In the genomic region with DNA sequence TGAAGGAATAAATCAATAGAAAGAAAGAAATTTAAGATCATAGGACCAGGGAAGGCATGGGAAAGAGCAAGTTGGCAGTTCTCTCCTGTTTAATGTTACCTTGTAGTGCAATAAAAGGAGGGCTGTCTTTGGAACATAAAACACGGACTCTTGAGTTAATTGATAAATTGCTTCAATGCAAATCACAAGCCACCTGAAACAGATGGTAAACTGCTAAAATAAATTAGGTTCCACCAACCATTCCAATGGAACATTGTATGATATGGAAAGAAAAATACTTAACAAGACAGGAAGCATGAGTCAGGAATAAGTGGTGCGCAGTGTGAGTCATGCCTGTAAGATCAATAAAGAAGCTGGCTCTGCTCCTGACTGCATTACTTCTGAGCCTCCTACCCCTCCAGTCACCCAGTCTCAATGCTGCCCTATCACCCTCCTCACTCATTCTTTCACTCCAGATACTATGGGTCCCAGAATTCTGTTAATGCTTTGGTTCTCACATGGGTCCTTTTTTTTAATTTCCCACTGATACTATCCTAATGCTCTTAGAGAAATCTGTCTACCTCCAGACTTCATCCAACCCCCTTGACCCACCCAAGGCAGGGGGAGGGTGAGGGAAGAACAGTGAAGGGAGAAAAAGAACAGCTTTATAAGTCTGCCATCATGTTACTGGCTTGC, we compare ENCODE assay signal across 1 cellular context.
TF ChIP-seq lines count a peak whose summit lies in the region.

No MANE protein-coding gene starts in this region.

TF ChIP-seq in K562, 482 proteins besides CTCF, POLR2A, EP300 and RAD21 (continued from another document and continues in another):
- TF ChIP-seq, protein P1, sequence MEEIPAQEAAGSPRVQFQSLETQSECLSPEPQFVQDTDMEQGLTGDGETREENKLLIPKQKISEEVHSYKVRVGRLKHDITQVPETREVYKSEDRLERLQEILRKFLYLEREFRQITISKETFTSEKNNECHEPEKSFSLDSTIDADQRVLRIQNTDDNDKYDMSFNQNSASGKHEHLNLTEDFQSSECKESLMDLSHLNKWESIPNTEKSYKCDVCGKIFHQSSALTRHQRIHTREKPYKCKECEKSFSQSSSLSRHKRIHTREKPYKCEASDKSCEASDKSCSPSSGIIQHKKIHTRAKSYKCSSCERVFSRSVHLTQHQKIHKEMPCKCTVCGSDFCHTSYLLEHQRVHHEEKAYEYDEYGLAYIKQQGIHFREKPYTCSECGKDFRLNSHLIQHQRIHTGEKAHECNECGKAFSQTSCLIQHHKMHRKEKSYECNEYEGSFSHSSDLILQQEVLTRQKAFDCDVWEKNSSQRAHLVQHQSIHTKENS (CRISPR knock-in tag; IDR thresholded peaks at IDR 0.05) = no peak
- no peak for TF ChIP-seq ZNF707 (CRISPR knock-in tag; conservative IDR thresholded peaks at IDR 0.05)
- TF ChIP-seq, protein P2, sequence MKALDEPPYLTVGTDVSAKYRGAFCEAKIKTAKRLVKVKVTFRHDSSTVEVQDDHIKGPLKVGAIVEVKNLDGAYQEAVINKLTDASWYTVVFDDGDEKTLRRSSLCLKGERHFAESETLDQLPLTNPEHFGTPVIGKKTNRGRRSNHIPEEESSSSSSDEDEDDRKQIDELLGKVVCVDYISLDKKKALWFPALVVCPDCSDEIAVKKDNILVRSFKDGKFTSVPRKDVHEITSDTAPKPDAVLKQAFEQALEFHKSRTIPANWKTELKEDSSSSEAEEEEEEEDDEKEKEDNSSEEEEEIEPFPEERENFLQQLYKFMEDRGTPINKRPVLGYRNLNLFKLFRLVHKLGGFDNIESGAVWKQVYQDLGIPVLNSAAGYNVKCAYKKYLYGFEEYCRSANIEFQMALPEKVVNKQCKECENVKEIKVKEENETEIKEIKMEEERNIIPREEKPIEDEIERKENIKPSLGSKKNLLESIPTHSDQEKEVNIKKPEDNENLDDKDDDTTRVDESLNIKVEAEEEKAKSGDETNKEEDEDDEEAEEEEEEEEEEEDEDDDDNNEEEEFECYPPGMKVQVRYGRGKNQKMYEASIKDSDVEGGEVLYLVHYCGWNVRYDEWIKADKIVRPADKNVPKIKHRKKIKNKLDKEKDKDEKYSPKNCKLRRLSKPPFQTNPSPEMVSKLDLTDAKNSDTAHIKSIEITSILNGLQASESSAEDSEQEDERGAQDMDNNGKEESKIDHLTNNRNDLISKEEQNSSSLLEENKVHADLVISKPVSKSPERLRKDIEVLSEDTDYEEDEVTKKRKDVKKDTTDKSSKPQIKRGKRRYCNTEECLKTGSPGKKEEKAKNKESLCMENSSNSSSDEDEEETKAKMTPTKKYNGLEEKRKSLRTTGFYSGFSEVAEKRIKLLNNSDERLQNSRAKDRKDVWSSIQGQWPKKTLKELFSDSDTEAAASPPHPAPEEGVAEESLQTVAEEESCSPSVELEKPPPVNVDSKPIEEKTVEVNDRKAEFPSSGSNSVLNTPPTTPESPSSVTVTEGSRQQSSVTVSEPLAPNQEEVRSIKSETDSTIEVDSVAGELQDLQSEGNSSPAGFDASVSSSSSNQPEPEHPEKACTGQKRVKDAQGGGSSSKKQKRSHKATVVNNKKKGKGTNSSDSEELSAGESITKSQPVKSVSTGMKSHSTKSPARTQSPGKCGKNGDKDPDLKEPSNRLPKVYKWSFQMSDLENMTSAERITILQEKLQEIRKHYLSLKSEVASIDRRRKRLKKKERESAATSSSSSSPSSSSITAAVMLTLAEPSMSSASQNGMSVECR (CRISPR knock-in tag; IDR thresholded peaks at IDR 0.05) = no peak
- TF ChIP-seq NFRKB (IDR thresholded peaks at IDR 0.05; ENCODE audit: low read depth) = no peak; the same call in none of the 2 replicates
- no peak for TF ChIP-seq ZZZ3 (IDR thresholded peaks at IDR 0.05)
- 0 out of 2 replicates have a peak, but pooled peaks have one; percentile 4 for TF ChIP-seq ZNF41 (CRISPR knock-in tag; conservative IDR thresholded peaks at IDR 0.05)
- no peak for TF ChIP-seq PHTF2 (CRISPR knock-in tag; IDR thresholded peaks at IDR 0.05)
- no peak for TF ChIP-seq ZNF224 (CRISPR knock-in tag; IDR thresholded peaks at IDR 0.05)
- peak; percentile 14; the same call in 1 of the 2 replicates for TF ChIP-seq GABPB1 (CRISPR knock-in tag; IDR thresholded peaks at IDR 0.05)
- peak; percentile 99 for TF ChIP-seq JUND (IDR thresholded peaks at IDR 0.05; ENCODE audit: borderline replicate concordance, low read depth, low read length)
- TF ChIP-seq JUND (tag; IDR thresholded peaks at IDR 0.05; ENCODE audit: borderline replicate concordance, low read depth, low read length) = peak; percentile 98
- TF ChIP-seq ZNF239 (CRISPR knock-in tag; IDR thresholded peaks at IDR 0.05) = no peak
- TF ChIP-seq FOXK2 (conservative IDR thresholded peaks at IDR 0.05 in 1 of 2, IDR thresholded peaks at IDR 0.05 in 1 of 2; ENCODE audit: low read depth in 2 of 2) = no peak; a peak in 1 of 4 replicates
- TF ChIP-seq, protein P3, sequence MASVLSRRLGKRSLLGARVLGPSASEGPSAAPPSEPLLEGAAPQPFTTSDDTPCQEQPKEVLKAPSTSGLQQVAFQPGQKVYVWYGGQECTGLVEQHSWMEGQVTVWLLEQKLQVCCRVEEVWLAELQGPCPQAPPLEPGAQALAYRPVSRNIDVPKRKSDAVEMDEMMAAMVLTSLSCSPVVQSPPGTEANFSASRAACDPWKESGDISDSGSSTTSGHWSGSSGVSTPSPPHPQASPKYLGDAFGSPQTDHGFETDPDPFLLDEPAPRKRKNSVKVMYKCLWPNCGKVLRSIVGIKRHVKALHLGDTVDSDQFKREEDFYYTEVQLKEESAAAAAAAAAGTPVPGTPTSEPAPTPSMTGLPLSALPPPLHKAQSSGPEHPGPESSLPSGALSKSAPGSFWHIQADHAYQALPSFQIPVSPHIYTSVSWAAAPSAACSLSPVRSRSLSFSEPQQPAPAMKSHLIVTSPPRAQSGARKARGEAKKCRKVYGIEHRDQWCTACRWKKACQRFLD (CRISPR knock-in tag; IDR thresholded peaks at IDR 0.05) = peak; percentile 87
- TF ChIP-seq, protein P4, sequence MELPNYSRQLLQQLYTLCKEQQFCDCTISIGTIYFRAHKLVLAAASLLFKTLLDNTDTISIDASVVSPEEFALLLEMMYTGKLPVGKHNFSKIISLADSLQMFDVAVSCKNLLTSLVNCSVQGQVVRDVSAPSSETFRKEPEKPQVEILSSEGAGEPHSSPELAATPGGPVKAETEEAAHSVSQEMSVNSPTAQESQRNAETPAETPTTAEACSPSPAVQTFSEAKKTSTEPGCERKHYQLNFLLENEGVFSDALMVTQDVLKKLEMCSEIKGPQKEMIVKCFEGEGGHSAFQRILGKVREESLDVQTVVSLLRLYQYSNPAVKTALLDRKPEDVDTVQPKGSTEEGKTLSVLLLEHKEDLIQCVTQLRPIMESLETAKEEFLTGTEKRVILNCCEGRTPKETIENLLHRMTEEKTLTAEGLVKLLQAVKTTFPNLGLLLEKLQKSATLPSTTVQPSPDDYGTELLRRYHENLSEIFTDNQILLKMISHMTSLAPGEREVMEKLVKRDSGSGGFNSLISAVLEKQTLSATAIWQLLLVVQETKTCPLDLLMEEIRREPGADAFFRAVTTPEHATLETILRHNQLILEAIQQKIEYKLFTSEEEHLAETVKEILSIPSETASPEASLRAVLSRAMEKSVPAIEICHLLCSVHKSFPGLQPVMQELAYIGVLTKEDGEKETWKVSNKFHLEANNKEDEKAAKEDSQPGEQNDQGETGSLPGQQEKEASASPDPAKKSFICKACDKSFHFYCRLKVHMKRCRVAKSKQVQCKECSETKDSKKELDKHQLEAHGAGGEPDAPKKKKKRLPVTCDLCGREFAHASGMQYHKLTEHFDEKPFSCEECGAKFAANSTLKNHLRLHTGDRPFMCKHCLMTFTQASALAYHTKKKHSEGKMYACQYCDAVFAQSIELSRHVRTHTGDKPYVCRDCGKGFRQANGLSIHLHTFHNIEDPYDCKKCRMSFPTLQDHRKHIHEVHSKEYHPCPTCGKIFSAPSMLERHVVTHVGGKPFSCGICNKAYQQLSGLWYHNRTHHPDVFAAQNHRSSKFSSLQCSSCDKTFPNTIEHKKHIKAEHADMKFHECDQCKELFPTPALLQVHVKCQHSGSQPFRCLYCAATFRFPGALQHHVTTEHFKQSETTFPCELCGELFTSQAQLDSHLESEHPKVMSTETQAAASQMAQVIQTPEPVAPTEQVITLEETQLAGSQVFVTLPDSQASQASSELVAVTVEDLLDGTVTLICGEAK (IDR thresholded peaks at IDR 0.05) = no peak
- TF ChIP-seq, protein P4 (CRISPR knock-in tag; IDR thresholded peaks at IDR 0.05) = no peak
- TF ChIP-seq, protein P5, sequence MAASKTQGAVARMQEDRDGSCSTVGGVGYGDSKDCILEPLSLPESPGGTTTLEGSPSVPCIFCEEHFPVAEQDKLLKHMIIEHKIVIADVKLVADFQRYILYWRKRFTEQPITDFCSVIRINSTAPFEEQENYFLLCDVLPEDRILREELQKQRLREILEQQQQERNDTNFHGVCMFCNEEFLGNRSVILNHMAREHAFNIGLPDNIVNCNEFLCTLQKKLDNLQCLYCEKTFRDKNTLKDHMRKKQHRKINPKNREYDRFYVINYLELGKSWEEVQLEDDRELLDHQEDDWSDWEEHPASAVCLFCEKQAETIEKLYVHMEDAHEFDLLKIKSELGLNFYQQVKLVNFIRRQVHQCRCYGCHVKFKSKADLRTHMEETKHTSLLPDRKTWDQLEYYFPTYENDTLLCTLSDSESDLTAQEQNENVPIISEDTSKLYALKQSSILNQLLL (CRISPR knock-in tag; IDR thresholded peaks at IDR 0.05; ENCODE audit: borderline replicate concordance) = no peak
- TF ChIP-seq CREBBP (IDR thresholded peaks at IDR 0.05; ENCODE audit: low read depth, low read length) = no peak
- TF ChIP-seq CHD1 (IDR thresholded peaks at IDR 0.05; ENCODE audit: low read length) = no peak
- TF ChIP-seq, protein P6, sequence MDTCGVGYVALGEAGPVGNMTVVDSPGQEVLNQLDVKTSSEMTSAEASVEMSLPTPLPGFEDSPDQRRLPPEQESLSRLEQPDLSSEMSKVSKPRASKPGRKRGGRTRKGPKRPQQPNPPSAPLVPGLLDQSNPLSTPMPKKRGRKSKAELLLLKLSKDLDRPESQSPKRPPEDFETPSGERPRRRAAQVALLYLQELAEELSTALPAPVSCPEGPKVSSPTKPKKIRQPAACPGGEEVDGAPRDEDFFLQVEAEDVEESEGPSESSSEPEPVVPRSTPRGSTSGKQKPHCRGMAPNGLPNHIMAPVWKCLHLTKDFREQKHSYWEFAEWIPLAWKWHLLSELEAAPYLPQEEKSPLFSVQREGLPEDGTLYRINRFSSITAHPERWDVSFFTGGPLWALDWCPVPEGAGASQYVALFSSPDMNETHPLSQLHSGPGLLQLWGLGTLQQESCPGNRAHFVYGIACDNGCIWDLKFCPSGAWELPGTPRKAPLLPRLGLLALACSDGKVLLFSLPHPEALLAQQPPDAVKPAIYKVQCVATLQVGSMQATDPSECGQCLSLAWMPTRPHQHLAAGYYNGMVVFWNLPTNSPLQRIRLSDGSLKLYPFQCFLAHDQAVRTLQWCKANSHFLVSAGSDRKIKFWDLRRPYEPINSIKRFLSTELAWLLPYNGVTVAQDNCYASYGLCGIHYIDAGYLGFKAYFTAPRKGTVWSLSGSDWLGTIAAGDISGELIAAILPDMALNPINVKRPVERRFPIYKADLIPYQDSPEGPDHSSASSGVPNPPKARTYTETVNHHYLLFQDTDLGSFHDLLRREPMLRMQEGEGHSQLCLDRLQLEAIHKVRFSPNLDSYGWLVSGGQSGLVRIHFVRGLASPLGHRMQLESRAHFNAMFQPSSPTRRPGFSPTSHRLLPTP (IDR thresholded peaks at IDR 0.05; ENCODE audit: borderline replicate concordance, extremely low read depth, insufficient read length) = no peak
- TF ChIP-seq, protein P7, sequence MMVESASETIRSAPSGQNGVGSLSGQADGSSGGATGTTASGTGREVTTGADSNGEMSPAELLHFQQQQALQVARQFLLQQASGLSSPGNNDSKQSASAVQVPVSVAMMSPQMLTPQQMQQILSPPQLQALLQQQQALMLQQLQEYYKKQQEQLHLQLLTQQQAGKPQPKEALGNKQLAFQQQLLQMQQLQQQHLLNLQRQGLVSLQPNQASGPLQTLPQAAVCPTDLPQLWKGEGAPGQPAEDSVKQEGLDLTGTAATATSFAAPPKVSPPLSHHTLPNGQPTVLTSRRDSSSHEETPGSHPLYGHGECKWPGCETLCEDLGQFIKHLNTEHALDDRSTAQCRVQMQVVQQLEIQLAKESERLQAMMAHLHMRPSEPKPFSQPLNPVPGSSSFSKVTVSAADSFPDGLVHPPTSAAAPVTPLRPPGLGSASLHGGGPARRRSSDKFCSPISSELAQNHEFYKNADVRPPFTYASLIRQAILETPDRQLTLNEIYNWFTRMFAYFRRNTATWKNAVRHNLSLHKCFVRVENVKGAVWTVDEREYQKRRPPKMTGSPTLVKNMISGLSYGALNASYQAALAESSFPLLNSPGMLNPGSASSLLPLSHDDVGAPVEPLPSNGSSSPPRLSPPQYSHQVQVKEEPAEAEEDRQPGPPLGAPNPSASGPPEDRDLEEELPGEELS (CRISPR knock-in tag; IDR thresholded peaks at IDR 0.05; ENCODE audit: borderline replicate concordance) = no peak
- TF ChIP-seq KLF10 (CRISPR knock-in tag; IDR thresholded peaks at IDR 0.05) = no peak
- TF ChIP-seq ZNF75A (CRISPR knock-in tag; IDR thresholded peaks at IDR 0.05) = no peak
- no peak for TF ChIP-seq PHF20 (IDR thresholded peaks at IDR 0.05; ENCODE audit: partially characterized antibody)
- no peak for TF ChIP-seq ZNF644 (tag; IDR thresholded peaks at IDR 0.05; ENCODE audit: low read depth)
